9 cellular contexts compared by ENCODE assay signal in genomic region chr11:64762277-64762915, GRCh38. TPM values are rescaled to one million over a fixed set of nuclear protein-coding genes. Genes with fewer than 3 reads are reported as not detected.
DNase-seq lines count a peak whose midpoint lies in the region; ATAC-seq and TF ChIP-seq lines count a peak whose summit lies in the region.
"Had no signal": no experiment of that assay in that cellular context is flagged by ENCODE, and none has a peak within 500 bp of the region (broad histone marks: within the 10 kb centered on the region; RNA-seq: fewer than 3 reads in every experiment).

No MANE protein-coding gene starts in this region.

- no peak for TF ChIP-seq CTCF in CD4-positive, alpha-beta T cell (IDR thresholded peaks at IDR 0.05)

- H3K9me3 ChIP-seq in CD4-positive, alpha-beta T cell (ENCODE audit: control insufficient read depth, low read length): no peaks in the 10 kb centered on the region
- no peaks in the 10 kb centered on the region for H3K9me3 ChIP-seq in HUES64 (ENCODE audit: insufficient read depth, low read depth, low read length)

- no peaks in the 10 kb centered on the region for H3K9me3 Mint-ChIP-seq in CD4-positive, alpha-beta T cell
- H3K9me3 Mint-ChIP-seq in natural killer cell treated with Interleukin-12 subunit alpha and Interleukin-12 subunit beta and Interleukin-15 and Interleukin-18, amount 100 ng/mL, for 72 hours: no peaks in the 10 kb centered on the region

- ATAC-seq in CD4-positive, alpha-beta T cell (ENCODE audit: poor library complexity): peak; percentile 8
- peak; percentile 21 to 33 for ATAC-seq in natural killer cell treated with Interleukin-12 subunit alpha and Interleukin-12 subunit beta and Interleukin-15 and Interleukin-18, amount 100 ng/mL, for 72 hours
- ATAC-seq in GM18868 (IDR thresholded peaks at IDR 0.05; ENCODE audit: unreplicated experiment) (no peak), GM18517 (IDR thresholded peaks at IDR 0.05; ENCODE audit: unreplicated experiment) (no peak)

- H3K4me3 ChIP-seq in HUES64 (ENCODE audit: low read length): peak overlapping the region; percentile 9

- WGBS in HUES64: 45% methylated on average over 10 of the region's 10 CpGs

- H3K36me3 ChIP-seq in HUES64 (ENCODE audit: insufficient read depth, low read length): peaks cover 35% of the 10 kb centered on the region

- H3K36me3 Mint-ChIP-seq in CD4-positive, alpha-beta T cell (ENCODE audit: low read depth): peaks cover 65% of the 10 kb centered on the region
- H3K36me3 Mint-ChIP-seq in natural killer cell treated with Interleukin-12 subunit alpha and Interleukin-12 subunit beta and Interleukin-15 and Interleukin-18, amount 100 ng/mL, for 72 hours: peaks cover 18% of the 10 kb centered on the region

- no peak for DNase-seq in CD4-positive, alpha-beta T cell
- DNase-seq in cerebellum (ENCODE audit: low spot score) (peak; percentile 47), NCI-H748 (lab: John Stamatoyannopoulos, UW; ENCODE audit: unreplicated experiment) (no peak)
- peak; percentile 55 for DNase-seq in natural killer cell treated with Interleukin-12 subunit alpha and Interleukin-12 subunit beta and Interleukin-15 and Interleukin-18, amount 100 ng/mL, for 72 hours (ENCODE audit: low spot score)
- DNase-seq in stimulated activated CD4-positive, alpha-beta T cell treated with anti-CD3 and anti-CD28 coated beads, Interleukin-12 subunit alpha, Interleukin-12 subunit beta, amount 100 ng/mL, for 4 hours: no peak

- CTCF ChIA-PET in CD4-positive, alpha-beta T cell (lab: Charles Lee): interaction anchor here (1.0 to 5.9 kb wide), 3 partner anchors 18 to 26 kb away, joined by 3 to 45 read pairs (median 6); partner anchors contain the start of gene RASGRP2

- H3K4me1 Mint-ChIP-seq in CD4-positive, alpha-beta T cell (ENCODE audit: low read depth): peaks cover 73% of the 10 kb centered on the region
- H3K4me1 Mint-ChIP-seq in natural killer cell treated with Interleukin-12 subunit alpha and Interleukin-12 subunit beta and Interleukin-15 and Interleukin-18, amount 100 ng/mL, for 72 hours (ENCODE audit: low read depth in 2 of 2): peaks cover 70% of the 10 kb centered on the region in 2 donors

- H3K27me3 Mint-ChIP-seq in CD4-positive, alpha-beta T cell: no peaks in the 10 kb centered on the region
- no peaks in the 10 kb centered on the region for H3K27me3 Mint-ChIP-seq in natural killer cell treated with Interleukin-12 subunit alpha and Interleukin-12 subunit beta and Interleukin-15 and Interleukin-18, amount 100 ng/mL, for 72 hours

- H3K4me1 ChIP-seq in HUES64 (ENCODE audit: insufficient read depth, low read length): peaks cover 62% of the 10 kb centered on the region

- intact Hi-C loops in CD4-positive, alpha-beta T cell (cut with DNase I, micrococcal nuclease): no loop called here

- peak overlapping the region; percentile 51 for H3K9ac ChIP-seq in HUES64 (ENCODE audit: low read depth, low read length)

- H3K27me3 ChIP-seq in CD4-positive, alpha-beta T cell (ENCODE audit: control insufficient read depth, insufficient read depth, low read length): no peaks in the 10 kb centered on the region
- H3K27me3 ChIP-seq in HUES64 (ENCODE audit: insufficient read depth, low read length): no peaks in the 10 kb centered on the region

- peak overlapping the region; percentile 46 for H3K27ac ChIP-seq in CD4-positive, alpha-beta T cell (ENCODE audit: low read depth, low read length)
- peak overlapping the region; percentile 98 for H3K27ac ChIP-seq in HUES64 (ENCODE audit: low read depth, low read length)

- peak overlapping the region; percentile 85 for H3K27ac Mint-ChIP-seq in CD4-positive, alpha-beta T cell
- H3K27ac Mint-ChIP-seq in natural killer cell treated with Interleukin-12 subunit alpha and Interleukin-12 subunit beta and Interleukin-15 and Interleukin-18, amount 100 ng/mL, for 72 hours: peak overlapping the region; percentile 83 to 98

- POLR2A ChIA-PET in CD4-positive, alpha-beta T cell (lab: Charles Lee): interaction anchor here (0.8 to 15.0 kb wide), 5 partner anchors 13 to 116 kb away, joined by 3 to 634 read pairs (median 5); partner anchors contain the start of genes EHD1, RASGRP2 and SF1

- H3K4me3 Mint-ChIP-seq in CD4-positive, alpha-beta T cell: peak overlapping the region; percentile 86
- peak overlapping the region; percentile 75 for H3K4me3 Mint-ChIP-seq in natural killer cell treated with Interleukin-12 subunit alpha and Interleukin-12 subunit beta and Interleukin-15 and Interleukin-18, amount 100 ng/mL, for 72 hours

RNA-seq across cellular contexts. Expression of gene PYGM, which starts 2.6 kb away (rescaled TPM):
- 1 to 10 TPM; 5.0 to 6.0 TPM for total RNA-seq in CD4-positive, alpha-beta T cell
- 2.8 TPM for polyA plus RNA-seq in HUES64 (2013, experiment 1 of 2)
- polyA plus RNA-seq in HUES64 (2013, experiment 2 of 2): 2.5 TPM
- total RNA-seq in cerebellum: 1.1 TPM
- total RNA-seq in natural killer cell treated with Interleukin-12 subunit alpha and Interleukin-12 subunit beta and Interleukin-15 and Interleukin-18, amount 100 ng/mL, for 72 hours: 1 to 10 TPM; 4.7 to 5.6 TPM

RNA-seq across cellular contexts. Expression of gene SF1, which starts 15.9 kb away (rescaled TPM):
- total RNA-seq in CD4-positive, alpha-beta T cell: 1,000 to 10,000 TPM; 1,632 to 1,657 TPM
- polyA plus RNA-seq in HUES64 (2013, experiment 1 of 2): 208 TPM
- polyA plus RNA-seq in HUES64 (2013, experiment 2 of 2): 212 TPM
- 108 TPM for total RNA-seq in cerebellum
- total RNA-seq in natural killer cell treated with Interleukin-12 subunit alpha and Interleukin-12 subunit beta and Interleukin-15 and Interleukin-18, amount 100 ng/mL, for 72 hours: 100 to 1,000 TPM; 376 to 425 TPM

RNA-seq across cellular contexts. Expression of gene RASGRP2, which starts 18.5 kb away (rescaled TPM):
- total RNA-seq in CD4-positive, alpha-beta T cell: 100 to 1,000 TPM; 668 to 672 TPM
- polyA plus RNA-seq in HUES64 (2013, experiment 1 of 2): 17.1 TPM
- polyA plus RNA-seq in HUES64 (2013, experiment 2 of 2): 13.6 TPM
- 17.5 TPM for total RNA-seq in cerebellum
- 10 to 100 TPM; 13.6 to 27.7 TPM for total RNA-seq in natural killer cell treated with Interleukin-12 subunit alpha and Interleukin-12 subunit beta and Interleukin-15 and Interleukin-18, amount 100 ng/mL, for 72 hours
- total RNA-seq: SK-MEL-5 had no signal

RNA-seq across cellular contexts. Expression of gene NRXN2, which starts 39.4 kb away (rescaled TPM):
- under 1 TPM; 0.05 to 0.31 TPM for total RNA-seq in CD4-positive, alpha-beta T cell
- 6.2 TPM for polyA plus RNA-seq in HUES64 (2013, experiment 1 of 2)
- polyA plus RNA-seq in HUES64 (2013, experiment 2 of 2): 8.9 TPM
- 134 TPM for total RNA-seq in cerebellum
- 1 to 10 TPM in 1 of 2 donors, under 1 TPM in 1; 0.74 to 1.3 TPM for total RNA-seq in natural killer cell treated with Interleukin-12 subunit alpha and Interleukin-12 subunit beta and Interleukin-15 and Interleukin-18, amount 100 ng/mL, for 72 hours

RNA-seq across cellular contexts. Expression of gene MAP4K2, which starts 40.6 kb away (rescaled TPM):
- 10 to 100 TPM; 71.9 to 74.1 TPM for total RNA-seq in CD4-positive, alpha-beta T cell
- polyA plus RNA-seq in HUES64 (2013, experiment 1 of 2): 14.1 TPM
- 16.9 TPM for polyA plus RNA-seq in HUES64 (2013, experiment 2 of 2)
- 10.1 TPM for total RNA-seq in cerebellum
- 10 to 100 TPM; 17.6 to 47.1 TPM for total RNA-seq in natural killer cell treated with Interleukin-12 subunit alpha and Interleukin-12 subunit beta and Interleukin-15 and Interleukin-18, amount 100 ng/mL, for 72 hours

Comparison
In these comparisons a context has a peak if more than half of its experiments do, and no peak if none do; other contexts are left out.
1. ATAC-seq: peak in CD4-positive, alpha-beta T cell (single experiment) and natural killer cell treated with Interleukin-12 subunit alpha and Interleukin-12 subunit beta and Interleukin-15 and Interleukin-18, amount 100 ng/mL, for 72 hours (2 of 2); none in GM18868 (single experiment) and GM18517 (single experiment).
2. DNase-seq: peak in cerebellum (single experiment) and natural killer cell treated with Interleukin-12 subunit alpha and Interleukin-12 subunit beta and Interleukin-15 and Interleukin-18, amount 100 ng/mL, for 72 hours (single experiment); none in CD4-positive, alpha-beta T cell (0 of 10), stimulated activated CD4-positive, alpha-beta T cell treated with anti-CD3 and anti-CD28 coated beads, Interleukin-12 subunit alpha, Interleukin-12 subunit beta, amount 100 ng/mL, for 4 hours (single experiment) and NCI-H748 (single experiment).
3. RNA of gene RASGRP2, which starts 18.5 kb away (total RNA-seq): 668 to 672 TPM in CD4-positive, alpha-beta T cell; 13.6 to 27.7 TPM in natural killer cell treated with Interleukin-12 subunit alpha and Interleukin-12 subunit beta and Interleukin-15 and Interleukin-18, amount 100 ng/mL, for 72 hours and 17.5 TPM in cerebellum (single experiment); every median in the first group is over 10 times any median in the second.